In the genomic region with DNA sequence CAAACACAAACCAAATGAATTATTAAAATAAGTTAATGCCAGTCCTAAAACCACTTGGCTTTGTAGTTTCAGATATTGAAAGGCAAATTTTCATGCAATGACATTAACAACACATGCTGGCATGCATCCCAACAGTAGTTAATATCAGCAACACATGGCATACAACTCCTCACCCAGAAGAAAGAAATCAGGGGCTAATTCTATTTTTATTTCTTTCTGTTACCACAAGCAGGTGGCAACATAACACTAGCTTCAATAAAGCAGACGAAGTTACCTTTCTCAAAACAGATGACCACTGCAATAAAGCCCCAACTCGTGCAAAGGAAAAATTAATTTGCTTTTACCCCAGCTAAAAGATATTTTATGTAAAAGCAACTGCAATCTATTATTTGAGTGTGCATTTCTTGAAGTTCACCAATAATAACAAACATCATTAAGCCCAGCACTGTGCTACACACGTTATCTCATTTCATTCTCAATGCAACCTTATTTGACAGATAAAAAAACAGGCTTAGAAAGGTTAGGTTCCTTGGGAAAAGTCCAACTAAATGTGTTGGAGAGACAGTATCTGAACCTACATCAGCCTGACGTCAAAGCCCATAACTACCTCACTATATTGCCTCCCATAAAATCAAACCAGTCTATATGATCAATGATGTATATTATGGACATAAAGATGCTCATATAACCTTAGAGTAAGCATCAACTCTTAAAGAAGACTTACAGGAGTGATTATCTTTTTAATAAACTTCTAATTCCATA, we compare ENCODE assay signal across 1 cellular context.
TF ChIP-seq lines count a peak whose summit lies in the region.

No MANE protein-coding gene starts in this region.

TF ChIP-seq in GM23338, 12 proteins besides CTCF, POLR2A, EP300 and RAD21 (continued from another document):
- TF ChIP-seq, protein P1, sequence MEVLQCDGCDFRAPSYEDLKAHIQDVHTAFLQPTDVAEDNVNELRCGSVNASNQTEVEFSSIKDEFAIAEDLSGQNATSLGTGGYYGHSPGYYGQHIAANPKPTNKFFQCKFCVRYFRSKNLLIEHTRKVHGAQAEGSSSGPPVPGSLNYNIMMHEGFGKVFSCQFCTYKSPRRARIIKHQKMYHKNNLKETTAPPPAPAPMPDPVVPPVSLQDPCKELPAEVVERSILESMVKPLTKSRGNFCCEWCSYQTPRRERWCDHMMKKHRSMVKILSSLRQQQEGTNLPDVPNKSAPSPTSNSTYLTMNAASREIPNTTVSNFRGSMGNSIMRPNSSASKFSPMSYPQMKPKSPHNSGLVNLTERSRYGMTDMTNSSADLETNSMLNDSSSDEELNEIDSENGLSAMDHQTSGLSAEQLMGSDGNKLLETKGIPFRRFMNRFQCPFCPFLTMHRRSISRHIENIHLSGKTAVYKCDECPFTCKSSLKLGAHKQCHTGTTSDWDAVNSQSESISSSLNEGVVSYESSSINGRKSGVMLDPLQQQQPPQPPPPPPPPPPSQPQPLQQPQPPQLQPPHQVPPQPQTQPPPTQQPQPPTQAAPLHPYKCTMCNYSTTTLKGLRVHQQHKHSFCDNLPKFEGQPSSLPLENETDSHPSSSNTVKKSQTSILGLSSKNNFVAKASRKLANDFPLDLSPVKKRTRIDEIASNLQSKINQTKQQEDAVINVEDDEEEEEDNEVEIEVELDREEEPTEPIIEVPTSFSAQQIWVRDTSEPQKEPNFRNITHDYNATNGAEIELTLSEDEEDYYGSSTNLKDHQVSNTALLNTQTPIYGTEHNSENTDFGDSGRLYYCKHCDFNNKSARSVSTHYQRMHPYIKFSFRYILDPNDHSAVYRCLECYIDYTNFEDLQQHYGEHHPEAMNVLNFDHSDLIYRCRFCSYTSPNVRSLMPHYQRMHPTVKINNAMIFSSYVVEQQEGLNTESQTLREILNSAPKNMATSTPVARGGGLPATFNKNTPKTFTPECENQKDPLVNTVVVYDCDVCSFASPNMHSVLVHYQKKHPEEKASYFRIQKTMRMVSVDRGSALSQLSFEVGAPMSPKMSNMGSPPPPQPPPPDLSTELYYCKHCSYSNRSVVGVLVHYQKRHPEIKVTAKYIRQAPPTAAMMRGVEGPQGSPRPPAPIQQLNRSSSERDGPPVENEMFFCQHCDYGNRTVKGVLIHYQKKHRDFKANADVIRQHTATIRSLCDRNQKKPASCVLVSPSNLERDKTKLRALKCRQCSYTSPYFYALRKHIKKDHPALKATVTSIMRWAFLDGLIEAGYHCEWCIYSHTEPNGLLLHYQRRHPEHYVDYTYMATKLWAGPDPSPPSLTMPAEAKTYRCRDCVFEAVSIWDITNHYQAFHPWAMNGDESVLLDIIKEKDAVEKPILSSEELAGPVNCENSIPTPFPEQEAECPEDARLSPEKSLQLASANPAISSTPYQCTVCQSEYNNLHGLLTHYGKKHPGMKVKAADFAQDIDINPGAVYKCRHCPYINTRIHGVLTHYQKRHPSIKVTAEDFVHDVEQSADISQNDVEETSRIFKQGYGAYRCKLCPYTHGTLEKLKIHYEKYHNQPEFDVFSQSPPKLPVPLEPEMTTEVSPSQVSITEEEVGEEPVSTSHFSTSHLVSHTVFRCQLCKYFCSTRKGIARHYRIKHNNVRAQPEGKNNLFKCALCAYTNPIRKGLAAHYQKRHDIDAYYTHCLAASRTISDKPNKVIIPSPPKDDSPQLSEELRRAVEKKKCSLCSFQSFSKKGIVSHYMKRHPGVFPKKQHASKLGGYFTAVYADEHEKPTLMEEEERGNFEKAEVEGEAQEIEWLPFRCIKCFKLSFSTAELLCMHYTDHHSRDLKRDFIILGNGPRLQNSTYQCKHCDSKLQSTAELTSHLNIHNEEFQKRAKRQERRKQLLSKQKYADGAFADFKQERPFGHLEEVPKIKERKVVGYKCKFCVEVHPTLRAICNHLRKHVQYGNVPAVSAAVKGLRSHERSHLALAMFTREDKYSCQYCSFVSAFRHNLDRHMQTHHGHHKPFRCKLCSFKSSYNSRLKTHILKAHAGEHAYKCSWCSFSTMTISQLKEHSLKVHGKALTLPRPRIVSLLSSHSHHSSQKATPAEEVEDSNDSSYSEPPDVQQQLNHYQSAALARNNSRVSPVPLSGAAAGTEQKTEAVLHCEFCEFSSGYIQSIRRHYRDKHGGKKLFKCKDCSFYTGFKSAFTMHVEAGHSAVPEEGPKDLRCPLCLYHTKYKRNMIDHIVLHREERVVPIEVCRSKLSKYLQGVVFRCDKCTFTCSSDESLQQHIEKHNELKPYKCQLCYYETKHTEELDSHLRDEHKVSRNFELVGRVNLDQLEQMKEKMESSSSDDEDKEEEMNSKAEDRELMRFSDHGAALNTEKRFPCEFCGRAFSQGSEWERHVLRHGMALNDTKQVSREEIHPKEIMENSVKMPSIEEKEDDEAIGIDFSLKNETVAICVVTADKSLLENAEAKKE (CRISPR knock-in tag; IDR thresholded peaks at IDR 0.05) = no peak
- TF ChIP-seq ZNF114 (CRISPR knock-in tag; IDR thresholded peaks at IDR 0.05) (no peak), ETS1 (IDR thresholded peaks at IDR 0.05) (no peak), REST (IDR thresholded peaks at IDR 0.05; ENCODE audit: unreplicated experiment) (no peak), NANOG (IDR thresholded peaks at IDR 0.05; ENCODE audit: borderline replicate concordance) (no peak), EZH2phosphoT487 (IDR thresholded peaks at IDR 0.05; ENCODE audit: unreplicated experiment) (no peak)
